In genomic region chr14:104355949-104356737, GRCh38 we compare ENCODE assay signal across 26 cellular contexts.
A peak's percentile ranks its signal among the peaks of the same experiment; 100 is the strongest.
DNase-seq lines count a peak whose midpoint lies in the region; ATAC-seq and TF ChIP-seq lines count a peak whose summit lies in the region.
"Had no signal": no experiment of that assay in that cellular context is flagged by ENCODE, and none has a peak within 500 bp of the region (broad histone marks: within the 10 kb centered on the region; RNA-seq: fewer than 3 reads in every experiment).

No MANE protein-coding gene starts in this region.

- H3K27me3 ChIP-seq in SK-N-SH (ENCODE audit: insufficient read depth): no peaks in the 10 kb centered on the region
- H3K27me3 ChIP-seq: body of pancreas, ovary had no signal

- no peak for TF ChIP-seq CTCF in SK-N-SH (IDR thresholded peaks at IDR 0.05)

- no peaks in the 10 kb centered on the region for H3K9me2 ChIP-seq in SK-N-SH

- H3K9me3 ChIP-seq in SK-N-SH: no peaks in the 10 kb centered on the region
- H3K9me3 ChIP-seq: body of pancreas, ovary had no signal

- POLR2A ChIA-PET in SK-N-SH (lab: Yijun Ruan, JAX): no interaction called here

- H3K36me3 ChIP-seq in SK-N-SH (replicated peaks in 1 of 2; ENCODE audit: control insufficient read depth in 1 of 2, insufficient read depth in 2 of 2, low read length in 1 of 2): no peaks in the 10 kb centered on the region
- H3K36me3 ChIP-seq: ovary, thoracic aorta had no signal

- no peak overlapping the region for H3K9ac ChIP-seq in SK-N-SH

- H3F3A ChIP-seq in SK-N-SH (replicated peaks; ENCODE audit: insufficient read depth): no peaks in the 10 kb centered on the region

- whole genome bisulfite sequencing in SK-N-SH (ENCODE audit: low lambda C conversion rate): 26% methylated on average over 12 of the region's 17 CpGs

- intact Hi-C loops in cardiac septum (cut with DNase I): no loop called here

- H3K79me2 ChIP-seq in SK-N-SH (ENCODE audit: insufficient read depth): no peaks in the 10 kb centered on the region

- peaks cover 0 to 15% of the 10 kb centered on the region in 2 experiments; a peak in 1 of 4 replicates for H3K4me1 ChIP-seq in SK-N-SH (ENCODE audit: control insufficient read depth in 1 of 2, insufficient read depth in 2 of 2, low read depth in 1 of 2, low read length in 1 of 2)
- H3K4me1 ChIP-seq: body of pancreas had no signal

- DNase-seq in SK-N-SH (peak; percentile 62), M059J (ENCODE audit: low read depth) (peak; percentile 2), cardiac septum (ENCODE audit: low spot score) (peak; percentile 70), retina (peak; percentile 28), NCI-H2196 treated with DMSO at 0.1 percent for 48 hours (lab: John Stamatoyannopoulos, UW; ENCODE audit: unreplicated experiment) (no peak), OCI-M2 (lab: John Stamatoyannopoulos, UW; ENCODE audit: unreplicated experiment) (no peak)
- DNase-seq in stimulated activated naive CD4-positive, alpha-beta T cell treated with Interleukin-2 at 50 U/mL for 16 hours (lab: John Stamatoyannopoulos, UW): no peak
- DNase-seq: activated CD4-positive, alpha-beta memory T cell treated with anti-CD3 and anti-CD28 coated beads for 36 hours; activated CD4-positive, CD25-positive, alpha-beta regulatory T cell; CD8-positive, alpha-beta T cell; DMS153; KG1; mesenchymal stem cell; naive B cell; NCI-H1436 treated with DMSO at 0.1 percent for 48 hours; NCI-H510A treated with DMSO at 0.1 percent for 48 hours; NK-92 treated with Interleukin-12 subunit alpha and Interleukin-12 subunit beta, amount 100 ng/mL, for 24 hours; T-helper 9 cell had no signal

- no peak overlapping the region for H3K4me3 ChIP-seq in SK-N-SH (ENCODE audit: low read depth in 2 of 2, low read length in 1 of 2)
- H3K4me3 ChIP-seq: body of pancreas, ovary, skin epidermis, thoracic aorta had no signal

- no peak for TF ChIP-seq RAD21 in SK-N-SH (IDR thresholded peaks at IDR 0.05; ENCODE audit: low read length)

- no peak for TF ChIP-seq EP300 in SK-N-SH (IDR thresholded peaks at IDR 0.05; ENCODE audit: borderline replicate concordance in 1 of 2, low read depth in 1 of 2, low read length in 1 of 2)

- H2AFZ ChIP-seq in SK-N-SH (ENCODE audit: low read depth): no peak overlapping the region

- no peak overlapping the region; a peak in 1 of 4 replicates for H3K27ac ChIP-seq in SK-N-SH (ENCODE audit: low read depth in 2 of 2, low read length in 1 of 2)
- H3K27ac ChIP-seq: 22Rv1, body of pancreas, ovary, thoracic aorta had no signal

- CTCF ChIA-PET in SK-N-SH (lab: Yijun Ruan, JAX): interaction anchor here (0.8 to 1.7 kb wide), 8 partner anchors 11 to 262 kb away, joined by 3 to 7 read pairs (median 3); no protein-coding TSS in a partner anchor

- ATAC-seq in SK-N-SH treated with all-trans-retinoic acid at 6 μM for 48 hours: no peak
- ATAC-seq: body of pancreas; CD8-positive, alpha-beta T cell; Panc1; stimulated activated memory B cell treated with anti-CD40 and anti-IgM and Interleukin-4, amounts not matched to agents 10 μg/mL and 1 μg/mL and 100 μg/mL, for 72 hours had no signal

- H3K4me2 ChIP-seq in SK-N-SH: no peak overlapping the region

- no peaks in the 10 kb centered on the region for H4K20me1 ChIP-seq in SK-N-SH (ENCODE audit: insufficient read depth)

TF ChIP-seq in SK-N-SH, 30 proteins besides CTCF, POLR2A, EP300 and RAD21 (continues in another document):
- TF ChIP-seq SIN3A (IDR thresholded peaks at IDR 0.05; ENCODE audit: borderline replicate concordance, low read depth, low read length) (no peak), SMC3 (IDR thresholded peaks at IDR 0.05; ENCODE audit: low read depth, low read length) (no peak), MEF2A (IDR thresholded peaks at IDR 0.05; ENCODE audit: borderline replicate concordance, low read depth) (no peak), MXI1 (IDR thresholded peaks at IDR 0.05; ENCODE audit: low read depth, low read length) (no peak), RXRA (IDR thresholded peaks at IDR 0.05; ENCODE audit: borderline replicate concordance, low read depth) (no peak), TEAD4 (IDR thresholded peaks at IDR 0.05; ENCODE audit: borderline replicate concordance, insufficient read depth) (no peak), EZH2phosphoT487 (IDR thresholded peaks at IDR 0.05; ENCODE audit: borderline replicate concordance, low read depth) (no peak), FOXJ3 (CRISPR knock-in tag; IDR thresholded peaks at IDR 0.05) (no peak), REST (IDR thresholded peaks at IDR 0.05; ENCODE audit: low read depth, low read length) (no peak), CHD2 (IDR thresholded peaks at IDR 0.05; ENCODE audit: low read length, partially characterized antibody) (no peak), GATA2 (CRISPR knock-in tag; IDR thresholded peaks at IDR 0.05) (no peak)

TF ChIP-seq in SK-N-SH treated with all-trans-retinoic acid at 6 μM for 48 hours, 23 proteins besides CTCF, POLR2A, EP300 and RAD21 (continues in another document):
- no peak for TF ChIP-seq RARB (CRISPR knock-in tag; IDR thresholded peaks at IDR 0.05)
- TF ChIP-seq ARNTL (CRISPR knock-in tag; IDR thresholded peaks at IDR 0.05; ENCODE audit: borderline replicate concordance, low read depth): no peak
- TF ChIP-seq GLIS3 (CRISPR knock-in tag; IDR thresholded peaks at IDR 0.05): no peak
- no peak for TF ChIP-seq ZNF565 (CRISPR knock-in tag; conservative IDR thresholded peaks at IDR 0.05; ENCODE audit: low read depth)
- TF ChIP-seq POU6F1 (CRISPR knock-in tag; IDR thresholded peaks at IDR 0.05; ENCODE audit: borderline replicate concordance, low read depth): no peak
- TF ChIP-seq PPARA (CRISPR knock-in tag; IDR thresholded peaks at IDR 0.05; ENCODE audit: borderline replicate concordance): no peak
- no peak for TF ChIP-seq SNAI2 (CRISPR knock-in tag; IDR thresholded peaks at IDR 0.05)
- no peak for TF ChIP-seq CSRNP3 (CRISPR knock-in tag; IDR thresholded peaks at IDR 0.05)
- no peak for TF ChIP-seq PATZ1 (CRISPR knock-in tag; IDR thresholded peaks at IDR 0.05; ENCODE audit: borderline replicate concordance)
- no peak for TF ChIP-seq ISL1 (CRISPR knock-in tag; IDR thresholded peaks at IDR 0.05)
- no peak for TF ChIP-seq TCF4 (CRISPR knock-in tag; IDR thresholded peaks at IDR 0.05; ENCODE audit: borderline replicate concordance)
- no peak for TF ChIP-seq ZNF70 (CRISPR knock-in tag; IDR thresholded peaks at IDR 0.05)

Comparison
In these comparisons a context has a peak if more than half of its experiments do, and no peak if none do; other contexts are left out.
1. DNase-seq: peak in SK-N-SH (single experiment), M059J (single experiment), cardiac septum (single experiment) and retina (single experiment); none in NCI-H2196 treated with DMSO at 0.1 percent for 48 hours (single experiment), OCI-M2 (single experiment) and stimulated activated naive CD4-positive, alpha-beta T cell treated with Interleukin-2 at 50 U/mL for 16 hours (single experiment).